8 cellular contexts compared by ENCODE assay signal in genomic region chr5:134904621-134905245, GRCh38. TPM values are rescaled to one million over a fixed set of nuclear protein-coding genes. Genes with fewer than 3 reads are reported as not detected.
A peak's percentile ranks its signal among the peaks of the same experiment; 100 is the strongest.
DNase-seq lines count a peak whose midpoint lies in the region; ATAC-seq and TF ChIP-seq lines count a peak whose summit lies in the region.

TSS of gene PCBD2 (plus strand) at chr5:134905131. CDS start at chr5:134905140, 9 bp downstream.

- peak within 1 kb of the TSS; percentile 98 for H3K9ac ChIP-seq in DND-41 (ENCODE audit: low read depth, low read length)

- peaks cover 27% of the 10 kb centered on the region for H3K4me1 ChIP-seq in DND-41 (ENCODE audit: insufficient read depth, low read length)
- peaks cover 7% of the 10 kb centered on the region; the same call in 1 of the 2 replicates for H3K4me1 ChIP-seq in PC-9 (replicated peaks; ENCODE audit: insufficient read depth)
- no peaks in the 10 kb centered on the region for H3K4me1 ChIP-seq in muscle layer of duodenum (ENCODE audit: control insufficient read depth in 1 of 2, insufficient read depth in 2 of 2, low read length in 2 of 2)

- no peaks in the 10 kb centered on the region for H4K20me1 ChIP-seq in DND-41 (ENCODE audit: insufficient read depth, low read length)
- no peaks in the 10 kb centered on the region for H4K20me1 ChIP-seq in PC-9 (ENCODE audit: insufficient read depth)

- CTCF ChIA-PET in PC-9 (lab: Charles Lee) = interaction anchor here (0.5 to 1.5 kb wide), 5 partner anchors 53 to 362 kb away, joined by 5 to 15 read pairs (median 6); no protein-coding TSS in a partner anchor

- H3K4me2 ChIP-seq in DND-41 (ENCODE audit: insufficient read depth, low read length) (peak within 1 kb of the TSS; percentile 67), PC-9 (peak within 1 kb of the TSS; percentile 92)

- peak within 1 kb of the TSS; percentile 73 to 75 for H3K4me3 ChIP-seq in DND-41 (ENCODE audit: low read depth in 1 of 2, low read length in 2 of 2)
- peak within 1 kb of the TSS; percentile 99 for H3K4me3 ChIP-seq in PC-9
- peak within 1 kb of the TSS; percentile 89 for H3K4me3 ChIP-seq in muscle layer of duodenum (ENCODE audit: low read depth in 1 of 2, low read length in 2 of 2)

- no peaks in the 10 kb centered on the region for H3K9me2 ChIP-seq in PC-9 (ENCODE audit: insufficient read depth)

- ATAC-seq in DND-41 (ENCODE audit: insufficient read depth, low read depth) = peak; percentile 87
- ATAC-seq in GM21723 (IDR thresholded peaks at IDR 0.05; ENCODE audit: unreplicated experiment) = peak; percentile 83
- peak; percentile 94 for ATAC-seq in esophagus mucosa

- H3K36me3 ChIP-seq in DND-41 (ENCODE audit: insufficient read depth, low read length) (peaks cover 22% of the 10 kb centered on the region), PC-9 (ENCODE audit: low read depth) (no peaks in the 10 kb centered on the region), muscle layer of duodenum (ENCODE audit: control insufficient read depth in 1 of 2, insufficient read depth in 2 of 2, low read length in 2 of 2) (peaks cover 0 to 4% of the 10 kb centered on the region in 2 donors)

- DNase-seq in DND-41 (peak; percentile 93), KG1 (lab: John Stamatoyannopoulos, UW) (peak; percentile 48), PC-9 (peak; percentile 81 to 95)
- peak; percentile 95 for DNase-seq in activated T-cell treated with anti-CD3 and anti-CD28 coated beads, Interleukin-2, amount 50 U/mL, for 1 hour
- peak; percentile 79 for DNase-seq in stimulated activated CD8-positive, alpha-beta memory T cell treated with anti-CD3 and anti-CD28 coated beads, Interleukin-7, amount 100 ng/mL, for 24 hours (ENCODE audit: low read depth)

- POLR2A ChIA-PET in PC-9 (lab: Charles Lee; ENCODE audit: unreplicated experiment) = interaction anchor here (0.5 to 0.6 kb wide), 2 partner anchors 128 to 286 kb away, joined by 3 to 4 read pairs; no protein-coding TSS in a partner anchor

- no peaks in the 10 kb centered on the region for H3K27me3 ChIP-seq in DND-41 (ENCODE audit: insufficient read depth, low read length, poor library complexity)
- no peaks in the 10 kb centered on the region for H3K27me3 ChIP-seq in PC-9 (ENCODE audit: insufficient read depth, low read depth)
- H3K27me3 ChIP-seq in muscle layer of duodenum (ENCODE audit: low read depth, low read length) = no peaks in the 10 kb centered on the region

- H3K27ac ChIP-seq in DND-41 (ENCODE audit: low read length) (peak within 1 kb of the TSS; percentile 95), PC-9 (peak within 1 kb of the TSS; percentile 86), muscle layer of duodenum (ENCODE audit: low read length) (peak within 1 kb of the TSS; percentile 94)

- TF ChIP-seq CTCF in DND-41 (IDR thresholded peaks at IDR 0.05; ENCODE audit: borderline replicate concordance, extremely low read depth, low read length, poor library complexity, severe bottlenecking) (peak; percentile 96), PC-9 (conservative IDR thresholded peaks at IDR 0.05) (peak; percentile 74)

- intact Hi-C loops in PC-9 (cut with micrococcal nuclease; ENCODE audit: unreplicated experiment) = loop anchor here (1.0 to 10.0 kb wide), 6 partner anchors 30 to 600 kb away; partner anchors contain the start of genes C5orf24, CAMLG and TXNDC15

- H3K79me2 ChIP-seq in DND-41 (ENCODE audit: insufficient read depth, low read length) (peaks cover 27% of the 10 kb centered on the region), PC-9 (ENCODE audit: low read depth) (peaks cover 14% of the 10 kb centered on the region)

- H3K9me3 ChIP-seq in DND-41 (ENCODE audit: insufficient read depth, low read length, severe bottlenecking) (no peaks in the 10 kb centered on the region), PC-9 (ENCODE audit: insufficient read depth, low read depth) (no peaks in the 10 kb centered on the region), muscle layer of duodenum (ENCODE audit: control insufficient read depth in 1 of 2, low read length in 2 of 2) (no peaks in the 10 kb centered on the region)

- H2AFZ ChIP-seq in DND-41 (ENCODE audit: low read depth, low read length) (peak within 1 kb of the TSS; percentile 97), PC-9 (peak within 1 kb of the TSS; percentile 91)

- no TSS peak for BruUV-seq in PC-9 (replicated peaks; lab: Mats Ljungman, UMichigan)

- H3F3A ChIP-seq in PC-9 (ENCODE audit: insufficient read depth, low read depth) = peaks cover 13% of the 10 kb centered on the region

RNA-seq across cellular contexts. Expression of gene PCBD2, which starts in this region (rescaled TPM):
- total RNA-seq in PC-9 (2021) (14.5 and 17.6 TPM in 2 replicates), esophagus mucosa (16.1 TPM)

Comparison
In these comparisons a context has a peak if more than half of its experiments do, and no peak if none do; other contexts are left out.
1. Peak in every context shown above with its lines: DNase-seq, ATAC-seq, H3K4me3 ChIP-seq and H3K27ac ChIP-seq.